ENCODE assay signal across 8 cellular contexts in genomic region chr16:75464130-75464918, GRCh38. TPM values are rescaled to one million over a fixed set of nuclear protein-coding genes. Genes with fewer than 3 reads are reported as not detected.
DNase-seq lines count a peak whose midpoint lies in the region; ATAC-seq and TF ChIP-seq lines count a peak whose summit lies in the region.

Gene TMEM170A, minus strand, starts transcription at chr16:75464689. Its CDS starts 89 bp downstream, at chr16:75464600.

- peak within 1 kb of the TSS; percentile 74 for H3K4me3 ChIP-seq in LNCaP clone FGC (ENCODE audit: low read depth, low read length)
- H3K4me3 ChIP-seq in fibroblast of lung (replicated peaks in 1 of 4; ENCODE audit: control extremely low read depth in 1 of 4, insufficient read depth in 1 of 4, low read depth in 3 of 4, low read length in 4 of 4): peak within 1 kb of the TSS; percentile 72 to 86 (median 80)

- peak; percentile 95 for ATAC-seq in activated T-helper 17 cell treated with anti-CD3 and anti-CD28 coated beads, Interleukin-2, amount 50 U/mL, for 72 hours (replicated peaks)
- ATAC-seq in naive thymus-derived CD8-positive, alpha-beta T cell: peak; percentile 89 to 91

- H3K27ac ChIP-seq in RWPE1 (peak within 1 kb of the TSS; percentile 87), fibroblast of lung (ENCODE audit: insufficient read depth, low read length) (peak within 1 kb of the TSS; percentile 84)

- H3K27ac Mint-ChIP-seq in activated T-helper 17 cell treated with anti-CD3 and anti-CD28 coated beads, Interleukin-2, amount 50 U/mL, for 72 hours: peak within 1 kb of the TSS; percentile 74
- H3K27ac Mint-ChIP-seq in naive thymus-derived CD8-positive, alpha-beta T cell: peak within 1 kb of the TSS; percentile 81 to 98 (median 96)

- peak within 1 kb of the TSS; percentile 87 for H3K4me2 ChIP-seq in fibroblast of lung (ENCODE audit: extremely low read depth, insufficient read depth, low read length)

- H3K4me1 Mint-ChIP-seq in activated T-helper 17 cell treated with anti-CD3 and anti-CD28 coated beads, Interleukin-2, amount 50 U/mL, for 72 hours: peaks cover 23% of the 10 kb centered on the region
- peaks cover 25 to 51% (median 48%) of the 10 kb centered on the region in 4 donors for H3K4me1 Mint-ChIP-seq in naive thymus-derived CD8-positive, alpha-beta T cell

- H3K9me3 Mint-ChIP-seq in activated T-helper 17 cell treated with anti-CD3 and anti-CD28 coated beads, Interleukin-2, amount 50 U/mL, for 72 hours: no peaks in the 10 kb centered on the region
- no peaks in the 10 kb centered on the region for H3K9me3 Mint-ChIP-seq in naive thymus-derived CD8-positive, alpha-beta T cell

- CTCF ChIA-PET in RWPE1 (lab: Yijun Ruan, JAX): interaction anchor here (0.6 to 1.2 kb wide), 6 partner anchors 10 to 1148 kb away, joined by 3 to 5 read pairs (median 4); no protein-coding TSS in a partner anchor

- POLR2A ChIA-PET in RWPE1 (lab: Yijun Ruan, JAX; ENCODE audit: low non-redundant PET): no interaction called here
- POLR2A ChIA-PET in naive thymus-derived CD8-positive, alpha-beta T cell (lab: Charles Lee): interaction anchor here (0.6 to 3.9 kb wide), 7 partner anchors 31 to 185 kb away, joined by 3 to 43 read pairs (median 4); partner anchors contain the start of genes CFDP1, KARS1, TERF2IP and TMEM231

- H3K9me3 ChIP-seq in ES-I3 (ENCODE audit: control insufficient read depth, insufficient read depth, low read length) (no peaks in the 10 kb centered on the region), fibroblast of lung (ENCODE audit: control insufficient read depth, insufficient read depth, low read depth, low read length) (no peaks in the 10 kb centered on the region)

- peak within 1 kb of the TSS; percentile 86 for H3K9ac ChIP-seq in ES-I3 (ENCODE audit: low read depth, low read length)
- peak within 1 kb of the TSS; percentile 88 for H3K9ac ChIP-seq in fibroblast of lung (ENCODE audit: insufficient read depth, low read length)

- DNase-seq in H4 (ENCODE audit: low spot score) (peak; percentile 98), LNCaP clone FGC (ENCODE audit: low read depth) (peak; percentile 94), RWPE1 (ENCODE audit: low spot score) (peak; percentile 97), fibroblast of lung (ENCODE audit: low read depth in 2 of 2) (peak; percentile 97 to 99)
- DNase-seq in naive thymus-derived CD8-positive, alpha-beta T cell: peak; percentile 96 to 99 (median 99)
- DNase-seq in stimulated activated naive CD4-positive, alpha-beta T cell (lab: John Stamatoyannopoulos, UW): peak; percentile 96 to 99 (median 97)

- peak within 1 kb of the TSS; percentile 98 for H3K4me3 Mint-ChIP-seq in activated T-helper 17 cell treated with anti-CD3 and anti-CD28 coated beads, Interleukin-2, amount 50 U/mL, for 72 hours
- H3K4me3 Mint-ChIP-seq in naive thymus-derived CD8-positive, alpha-beta T cell: peak within 1 kb of the TSS; percentile 88 to 97 (median 94)

- H3K36me3 Mint-ChIP-seq in activated T-helper 17 cell treated with anti-CD3 and anti-CD28 coated beads, Interleukin-2, amount 50 U/mL, for 72 hours (ENCODE audit: low read depth): peaks cover 22% of the 10 kb centered on the region
- H3K36me3 Mint-ChIP-seq in naive thymus-derived CD8-positive, alpha-beta T cell: peaks cover 0 to 3% (median 0%) of the 10 kb centered on the region in 3 donors

- H3K36me3 ChIP-seq in ES-I3 (ENCODE audit: insufficient read depth, low read length): no peaks in the 10 kb centered on the region
- no peaks in the 10 kb centered on the region for H3K36me3 ChIP-seq in fibroblast of lung (ENCODE audit: control insufficient read depth, insufficient read depth, low read length)

- H3K27me3 ChIP-seq in fibroblast of lung (ENCODE audit: control insufficient read depth, insufficient read depth, low read length): no peaks in the 10 kb centered on the region

- no peaks in the 10 kb centered on the region for H4K20me1 ChIP-seq in fibroblast of lung (ENCODE audit: control insufficient read depth, extremely low read depth, insufficient read depth, low read length)

- peaks cover 37% of the 10 kb centered on the region for H3K79me2 ChIP-seq in fibroblast of lung (ENCODE audit: control insufficient read depth, insufficient read depth, low read length)

- peak; percentile 100 for TF ChIP-seq CTCF in LNCaP clone FGC (IDR thresholded peaks at IDR 0.05; ENCODE audit: control insufficient read depth, extremely low read depth, insufficient read depth)
- TF ChIP-seq CTCF in RWPE1 (conservative IDR thresholded peaks at IDR 0.05; ENCODE audit: low read depth): peak; percentile 100
- TF ChIP-seq CTCF in fibroblast of lung (conservative IDR thresholded peaks at IDR 0.05 in 1 of 2, IDR thresholded peaks at IDR 0.05 in 1 of 2; ENCODE audit: low read depth in 1 of 2, low read length in 2 of 2): peak; percentile 100

- H3K4me1 ChIP-seq in ES-I3 (ENCODE audit: insufficient read depth, low read length) (no peaks in the 10 kb centered on the region), fibroblast of lung (ENCODE audit: control insufficient read depth, extremely low read depth, insufficient read depth, low read length) (no peaks in the 10 kb centered on the region)

- no peaks in the 10 kb centered on the region for H3K27me3 Mint-ChIP-seq in activated T-helper 17 cell treated with anti-CD3 and anti-CD28 coated beads, Interleukin-2, amount 50 U/mL, for 72 hours
- no peaks in the 10 kb centered on the region for H3K27me3 Mint-ChIP-seq in naive thymus-derived CD8-positive, alpha-beta T cell

- H2AFZ ChIP-seq in fibroblast of lung (ENCODE audit: low read length): peak within 1 kb of the TSS; percentile 93

RNA-seq across cellular contexts. Expression of gene TMEM170A, which starts in this region (rescaled TPM):
- total RNA-seq in H4 (2014; rRNA removed; shearing (Covaris generic)): 19.2 and 24.1 TPM in 2 replicates
- 10 to 100 TPM; 22.6 to 30.8 TPM for total RNA-seq in activated T-helper 17 cell treated with anti-CD3 and anti-CD28 coated beads, Interleukin-2, amount 50 U/mL, for 72 hours
- total RNA-seq in fibroblast of lung: 14.5 and 20.3 TPM in 2 replicates
- 10.3 and 12.3 TPM in 2 replicates for polyA plus RNA-seq in fibroblast of lung
- 5.7 and 6.2 TPM in 2 replicates for polyA plus RNA-seq in fibroblast of lung (2012)
- polyA minus RNA-seq in fibroblast of lung (ENCODE audit: low replicate concordance): 4.0 and 4.7 TPM in 2 replicates
- total RNA-seq in naive thymus-derived CD8-positive, alpha-beta T cell: 10 to 100 TPM; 42.3 to 53.2 TPM
- 10 to 100 TPM; 32.8 to 45.1 (median 33.8) TPM for polyA plus RNA-seq in naive thymus-derived CD8-positive, alpha-beta T cell

Comparison
In these comparisons a context has a peak if more than half of its experiments do, and no peak if none do; other contexts are left out.
1. Peak in every context shown above with its lines: DNase-seq, ATAC-seq, H3K4me3 ChIP-seq and H3K27ac ChIP-seq.